Comparison of ENCODE assay signal across 20 cellular contexts in genomic region chr10:17171131-17171530, GRCh38. TPM values are rescaled to one million over a fixed set of nuclear protein-coding genes. Genes with fewer than 3 reads are reported as not detected.
DNase-seq lines count a peak whose midpoint lies in the region; ATAC-seq, FAIRE-seq and TF ChIP-seq lines count a peak whose summit lies in the region.
"Had no signal": no experiment of that assay in that cellular context is flagged by ENCODE, and none has a peak within 500 bp of the region (broad histone marks: within the 10 kb centered on the region; RNA-seq: fewer than 3 reads in every experiment).

No MANE protein-coding gene starts in this region.

- H4K20me1 ChIP-seq in H1 (replicated peaks in 1 of 2; ENCODE audit: control insufficient read depth in 1 of 2, insufficient read depth in 2 of 2, low read length in 2 of 2), result no peaks in the 10 kb centered on the region

- no peaks in the 10 kb centered on the region for H3K79me2 ChIP-seq in H1 (ENCODE audit: control insufficient read depth in 1 of 2, insufficient read depth in 2 of 2, low read length in 2 of 2)

- no peak overlapping the region for H2BK20ac ChIP-seq in H1 (ENCODE audit: low read length)

- H2BK12ac ChIP-seq in H1 (ENCODE audit: low read depth, low read length), result no peak overlapping the region

- no peaks in the 10 kb centered on the region for H3K4me1 ChIP-seq in right cardiac atrium (ENCODE audit: control insufficient read depth, insufficient read depth, low read length)
- peaks cover 0 to 18% (median 0%) of the 10 kb centered on the region in 9 donors for H3K4me1 ChIP-seq in heart right ventricle
- peaks cover 0 to 4% (median 0%) of the 10 kb centered on the region in 4 experiments; a peak in 1 of 7 replicates for H3K4me1 ChIP-seq in H1 (replicated peaks in 1 of 4; ENCODE audit: control insufficient read depth in 3 of 4, insufficient read depth in 4 of 4, low read length in 3 of 4)
- no peaks in the 10 kb centered on the region for H3K4me1 ChIP-seq in mucosa of descending colon (ENCODE audit: low read depth)
- H3K4me1 ChIP-seq: psoas muscle had no signal

- no peak overlapping the region for H4K91ac ChIP-seq in H1 (replicated peaks; ENCODE audit: insufficient read length, low read length)

- CTCF ChIA-PET in H1 (lab: Charles Lee; ENCODE audit: partially characterized antibody), result interaction anchor here (0.8 to 1.3 kb wide), 3 partner anchors 12 to 89 kb away, joined by 4 to 5 read pairs (median 4); no protein-coding TSS in a partner anchor

- H3K4me3 ChIP-seq in right cardiac atrium (ENCODE audit: low read length) (peak overlapping the region; percentile 12), heart right ventricle (peak overlapping the region in 1 of 10 donors; percentile 13), H1 (ENCODE audit: extremely low read depth in 1 of 4, insufficient read depth in 2 of 4, low read depth in 3 of 4, low read length in 4 of 4) (no peak overlapping the region), mucosa of descending colon (no peak overlapping the region), foreskin fibroblast (ENCODE audit: low read depth in 1 of 2, low read length in 2 of 2) (no peak overlapping the region)
- H3K4me3 ChIP-seq: left lung, psoas muscle had no signal

- peak overlapping the region; percentile 0 for H3K27ac ChIP-seq in right cardiac atrium (ENCODE audit: low read length)
- H3K27ac ChIP-seq in heart right ventricle, result peak overlapping the region in 2 of 10 donors; percentile 4 to 15
- peak overlapping the region; percentile 30; the same call in 1 of the 2 replicates for H3K27ac ChIP-seq in H1 (ENCODE audit: low read depth, low read length)
- H3K27ac ChIP-seq: epithelial cell of prostate, left lung, psoas muscle had no signal

- H3K4me3 Mint-ChIP-seq in nephron, result no peak overlapping the region
- H3K4me3 Mint-ChIP-seq in naive thymus-derived CD8-positive, alpha-beta T cell, result no peak overlapping the region
- H3K4me3 Mint-ChIP-seq: activated naive CD4-positive, alpha-beta T cell treated with anti-CD3 and anti-CD28 coated beads for 36 hours; T-helper 1 cell treated with Interleukin-12 subunit alpha and Interleukin-12 subunit beta and Interleukin-4 antibody, amounts not matched to agents 30 μg/mL and 1 μg/mL, for 36 hours had no signal

- no peak overlapping the region for H3K4me2 ChIP-seq in H1 (ENCODE audit: insufficient read depth in 1 of 2, low read depth in 2 of 2, low read length in 2 of 2)

- no peak overlapping the region for H3K9ac ChIP-seq in H1 (replicated peaks in 1 of 4; ENCODE audit: extremely low read depth in 1 of 4, low read depth in 3 of 4, low read length in 3 of 4)

- H2AK5ac ChIP-seq in H1 (ENCODE audit: low read depth, low read length), result no peak overlapping the region

- no peaks in the 10 kb centered on the region for H3K79me1 ChIP-seq in H1 (ENCODE audit: low read depth, low read length)

- TF ChIP-seq POLR2A in H1 (IDR thresholded peaks at IDR 0.05; ENCODE audit: control extremely low read depth in 1 of 2, low read depth in 2 of 2, low read length in 2 of 2), result no peak

- ATAC-seq in right cardiac atrium, result peak in 1 of 2 donors; percentile 56
- no peak for ATAC-seq in heart right ventricle
- ATAC-seq in mucosa of descending colon, result no peak
- ATAC-seq in naive thymus-derived CD8-positive, alpha-beta T cell, result no peak
- ATAC-seq: heart left ventricle, left lung, psoas muscle had no signal

- H2BK120ac ChIP-seq in H1 (replicated peaks; ENCODE audit: low read depth, low read length), result no peak overlapping the region

- TF ChIP-seq CTCF in heart right ventricle (IDR thresholded peaks at IDR 0.05), result no peak
- no peak for TF ChIP-seq CTCF in H1 (IDR thresholded peaks at IDR 0.05; ENCODE audit: control extremely low read depth in 1 of 3, insufficient read depth in 1 of 3, low read depth in 1 of 3, low read length in 3 of 3)
- TF ChIP-seq CTCF in nephron (IDR thresholded peaks at IDR 0.05; ENCODE audit: unreplicated experiment in 3 of 3), result no peak
- no peak for TF ChIP-seq CTCF in mucosa of descending colon (IDR thresholded peaks at IDR 0.05)
- no peak for TF ChIP-seq CTCF in foreskin fibroblast (IDR thresholded peaks at IDR 0.05; ENCODE audit: low read depth, low read length)

- intact Hi-C loops in right cardiac atrium (cut with DNase I), result no loop called here
- intact Hi-C loops in heart right ventricle (cut with DNase I), result no loop called here
- intact Hi-C loops in mucosa of descending colon (cut with DNase I, micrococcal nuclease), result no loop called here

- no peaks in the 10 kb centered on the region for H3K27me3 Mint-ChIP-seq in nephron (ENCODE audit: low read depth)
- H3K27me3 Mint-ChIP-seq in naive thymus-derived CD8-positive, alpha-beta T cell, result no peaks in the 10 kb centered on the region

- no peaks in the 10 kb centered on the region for H3K36me3 Mint-ChIP-seq in nephron (ENCODE audit: low read depth)
- H3K36me3 Mint-ChIP-seq in naive thymus-derived CD8-positive, alpha-beta T cell, result peaks cover 0 to 22% (median 2%) of the 10 kb centered on the region in 3 donors

- H3K23me2 ChIP-seq in H1 (ENCODE audit: low read depth, low read length), result no peaks in the 10 kb centered on the region

- H3K56ac ChIP-seq in H1 (replicated peaks; ENCODE audit: insufficient read length, low read depth, low read length), result no peak overlapping the region

- H3K14ac ChIP-seq in H1 (ENCODE audit: insufficient read length), result no peak overlapping the region

- H3K27ac Mint-ChIP-seq in nephron, result peak overlapping the region; percentile 57 to 75 (median 62)
- H3K27ac Mint-ChIP-seq in naive thymus-derived CD8-positive, alpha-beta T cell, result no peak overlapping the region
- H3K27ac Mint-ChIP-seq: activated naive CD4-positive, alpha-beta T cell treated with anti-CD3 and anti-CD28 coated beads for 36 hours; T-helper 1 cell treated with Interleukin-12 subunit alpha and Interleukin-12 subunit beta and Interleukin-4 antibody, amounts not matched to agents 30 μg/mL and 1 μg/mL, for 36 hours had no signal

- H2AFZ ChIP-seq in H1 (ENCODE audit: low read length), result no peak overlapping the region

- H4K5ac ChIP-seq in H1 (ENCODE audit: insufficient read length, low read depth, low read length), result no peak overlapping the region

- no peak overlapping the region for H2BK15ac ChIP-seq in H1 (ENCODE audit: low read length)

- H3K4ac ChIP-seq in H1 (replicated peaks; ENCODE audit: insufficient read length, low read depth, low read length), result no peak overlapping the region

- TF ChIP-seq RAD21 in H1 (IDR thresholded peaks at IDR 0.05 in 1 of 2, conservative IDR thresholded peaks at IDR 0.05 in 1 of 2; ENCODE audit: low read depth in 2 of 2, low read length in 2 of 2), result no peak

- H3K9me3 ChIP-seq in right cardiac atrium (ENCODE audit: control insufficient read depth, low read length) (no peaks in the 10 kb centered on the region), heart right ventricle (no peaks in the 10 kb centered on the region), H1 (ENCODE audit: insufficient read depth in 2 of 2, low read depth in 1 of 2, low read length in 1 of 2) (no peaks in the 10 kb centered on the region), mucosa of descending colon (no peaks in the 10 kb centered on the region)
- H3K9me3 ChIP-seq: heart left ventricle, left lung, psoas muscle had no signal

- WGBS in right cardiac atrium, result 40% methylated on average over 3 of the region's 3 CpGs
- 57 to 62% methylated on average over 3 of the region's 3 CpGs for WGBS in heart right ventricle, 2 donors
- 94% methylated on average over 3 of the region's 3 CpGs; no CpG with 5 or more reads in 1 of the 2 experiments for WGBS in H1 (ENCODE audit: extremely low coverage in 1 of 2, insufficient coverage in 1 of 2, insufficient read length in 1 of 2, insufficient replicate concordance in 2 of 2, low coverage in 1 of 2, low lambda C conversion rate in 2 of 2, missing lambda C conversion rate in 1 of 2), 2 experiments

- peaks cover 27% of the 10 kb centered on the region for H3K4me1 Mint-ChIP-seq in nephron
- H3K4me1 Mint-ChIP-seq in naive thymus-derived CD8-positive, alpha-beta T cell, result peaks cover 4 to 17% (median 9%) of the 10 kb centered on the region in 4 donors

- no peaks in the 10 kb centered on the region for H3K27me3 ChIP-seq in right cardiac atrium (ENCODE audit: control insufficient read depth, insufficient read depth)
- no peaks in the 10 kb centered on the region for H3K27me3 ChIP-seq in heart right ventricle
- H3K27me3 ChIP-seq in H1 (replicated peaks in 1 of 4; ENCODE audit: control insufficient read depth in 3 of 4, extremely low read depth in 1 of 4, insufficient read depth in 3 of 4, low read length in 3 of 4), result no peaks in the 10 kb centered on the region
- H3K27me3 ChIP-seq: heart left ventricle, left lung had no signal

- DNase-seq in right cardiac atrium (peak in 1 of 3 donors; percentile 36), heart right ventricle (no peak), H1 (ENCODE audit: low read depth in 1 of 2, low spot score in 2 of 2) (no peak), mucosa of descending colon (no peak), foreskin fibroblast (no peak), kidney glomerular epithelial cell (lab: John Stamatoyannopoulos, UW) (no peak)
- DNase-seq in naive thymus-derived CD8-positive, alpha-beta T cell, result no peak
- DNase-seq: activated naive CD4-positive, alpha-beta T cell treated with anti-CD3 and anti-CD28 coated beads for 36 hours; activated T-cell treated with anti-CD3 and anti-CD28 coated beads, Interleukin-2, amount 50 U/mL, for 1 hour; heart left ventricle; left lung; NCI-H1694 treated with DMSO at 0.1 percent for 48 hours; NCI-H2171 treated with DMSO at 0.1 percent for 48 hours; NCI-H526; psoas muscle; substantia nigra had no signal

- no peak overlapping the region for H4K8ac ChIP-seq in H1 (ENCODE audit: extremely low read depth, insufficient read depth, low read length)

- no peak for TF ChIP-seq EP300 in H1 (IDR thresholded peaks at IDR 0.05; ENCODE audit: borderline replicate concordance in 1 of 2, low read depth in 2 of 2, low read length in 2 of 2)

- H3K36me3 ChIP-seq in heart right ventricle (peaks cover 0 to 3% (median 0%) of the 10 kb centered on the region in 9 donors), H1 (ENCODE audit: control insufficient read depth in 2 of 4, insufficient read depth in 4 of 4, low read length in 3 of 4) (peaks cover 0 to 5% (median 0%) of the 10 kb centered on the region in 4 experiments; a peak in 2 of 8 replicates), mucosa of descending colon (ENCODE audit: low read depth) (no peaks in the 10 kb centered on the region)
- H3K36me3 ChIP-seq: heart left ventricle, left lung had no signal

- no peak overlapping the region for H3K18ac ChIP-seq in H1 (ENCODE audit: extremely low read depth, low read length)

- no peak overlapping the region; the same call in 1 of the 2 replicates for H2BK5ac ChIP-seq in H1 (ENCODE audit: low read depth, low read length)

- H3K23ac ChIP-seq in H1 (ENCODE audit: insufficient read length), result no peak overlapping the region

- no peak for FAIRE-seq in H1 (lab: Jason Lieb, UNC)
- FAIRE-seq: H54 had no signal

- POLR2A ChIA-PET in H1 (lab: Charles Lee; ENCODE audit: partially characterized antibody), result no interaction called here
- POLR2A ChIA-PET in naive thymus-derived CD8-positive, alpha-beta T cell (lab: Charles Lee), result interaction anchor here (1.1 kb wide), 1 partner anchor 58 kb away, joined by 4 read pairs; no protein-coding TSS in a partner anchor

- H3K9me3 Mint-ChIP-seq in nephron, result no peaks in the 10 kb centered on the region
- H3K9me3 Mint-ChIP-seq in naive thymus-derived CD8-positive, alpha-beta T cell, result no peaks in the 10 kb centered on the region
- H3K9me3 Mint-ChIP-seq: activated naive CD4-positive, alpha-beta T cell treated with anti-CD3 and anti-CD28 coated beads for 36 hours; T-helper 1 cell treated with Interleukin-12 subunit alpha and Interleukin-12 subunit beta and Interleukin-4 antibody, amounts not matched to agents 30 μg/mL and 1 μg/mL, for 36 hours had no signal

RNA-seq across cellular contexts. Expression of gene TRDMT1, which starts 30.3 kb away (rescaled TPM):
- total RNA-seq in right cardiac atrium, result 1 to 10 TPM; 4.5 to 6.9 (median 5.4) TPM
- 2.1 TPM for polyA plus RNA-seq in right cardiac atrium
- total RNA-seq in heart right ventricle, result 1 to 10 TPM; 3.3 to 6.3 (median 4.0) TPM
- polyA plus RNA-seq in heart right ventricle, result 1 to 10 TPM; 2.0 to 2.3 TPM
- total RNA-seq in H1 (2021; fragmentation: NEBNext Ultra II Directional; extraction: Animal tissue kit (Norgen Biotek cat#: 25700)), result 20.2 and 21.4 TPM in 2 replicates
- polyA plus RNA-seq in H1 (2011; rRNA removed), result 6.3 and 7.4 TPM in 2 replicates
- 10.0 TPM for polyA plus RNA-seq in H1 (2011; cell fraction: cytosol; rRNA removed)
- polyA plus RNA-seq in H1 (2011; cell fraction: nucleus; rRNA removed), result 9.9 TPM
- polyA plus RNA-seq in H1 (2012, experiment 1 of 2), result 8.6 to 12.7 TPM (median 9.8 TPM) in 4 replicates
- polyA plus RNA-seq in H1 (2012, experiment 2 of 2), result 0.88 TPM
- polyA plus RNA-seq in H1 (2013, experiment 1 of 2), result 9.0 TPM
- polyA plus RNA-seq in H1 (2013, experiment 2 of 2), result 10.2 TPM
- polyA minus RNA-seq in H1 (2011; rRNA and poly(A)+ RNA removed), result 22.7 and 27.0 TPM in 2 replicates
- 16.4 TPM for polyA minus RNA-seq in H1 (2011; cell fraction: cytosol; rRNA and poly(A)+ RNA removed)
- 57.7 TPM for polyA minus RNA-seq in H1 (2011; cell fraction: nucleus; rRNA and poly(A)+ RNA removed)
- 1 to 10 TPM; 4.7 to 7.8 (median 7.4) TPM for total RNA-seq in mucosa of descending colon
- 10 to 100 TPM; 17.9 to 22.6 TPM for total RNA-seq in naive thymus-derived CD8-positive, alpha-beta T cell
- 10 to 100 TPM in 2 of 3 donors, 1 to 10 TPM in 1; 6.9 to 10.7 (median 10.6) TPM for polyA plus RNA-seq in naive thymus-derived CD8-positive, alpha-beta T cell

RNA-seq across cellular contexts. Expression of gene CUBN, which starts 41.5 kb away (rescaled TPM):
- 1 to 10 TPM in 1 of 4 donors, under 1 TPM in 3; 0.78 to 1.3 (median 0.91) TPM for total RNA-seq in right cardiac atrium
- polyA plus RNA-seq in right cardiac atrium, result 0.41 TPM
- 1 to 10 TPM in 2 of 10 donors, under 1 TPM in 8; 0.25 to 1.2 (median 0.46) TPM for total RNA-seq in heart right ventricle
- under 1 TPM; 0.13 to 0.37 TPM for polyA plus RNA-seq in heart right ventricle
- 0.04 TPM in 2 replicates for total RNA-seq in H1 (2021; fragmentation: NEBNext Ultra II Directional; extraction: Animal tissue kit (Norgen Biotek cat#: 25700))
- polyA plus RNA-seq in H1 (2011; rRNA removed), result 0.08 and 0.16 TPM in 2 replicates
- polyA plus RNA-seq in H1 (2011; cell fraction: cytosol; rRNA removed), result 0.14 TPM
- 0.63 TPM for polyA plus RNA-seq in H1 (2011; cell fraction: nucleus; rRNA removed)
- polyA plus RNA-seq in H1 (2012, experiment 1 of 2), result 0.05 to 0.24 TPM (median 0.13 TPM) in 4 replicates
- polyA plus RNA-seq in H1 (2012, experiment 2 of 2), result 0.01 TPM
- polyA plus RNA-seq in H1 (2013, experiment 1 of 2), result 0.14 TPM
- 0.04 TPM for polyA plus RNA-seq in H1 (2013, experiment 2 of 2)
- polyA minus RNA-seq in H1 (2011; rRNA and poly(A)+ RNA removed), result 0.88 and 1.2 TPM in 2 replicates
- not detected for polyA minus RNA-seq in H1 (2011; cell fraction: cytosol; rRNA and poly(A)+ RNA removed)
- polyA minus RNA-seq in H1 (2011; cell fraction: nucleus; rRNA and poly(A)+ RNA removed), result 4.6 TPM
- 1 to 10 TPM in 1 of 3 donors, under 1 TPM in 2; 0.31 to 1.9 (median 0.38) TPM for total RNA-seq in mucosa of descending colon
- 10 to 100 TPM in 1 of 2 experiments, 1 to 10 TPM in 1; 9.5 to 12.2 TPM for total RNA-seq in naive thymus-derived CD8-positive, alpha-beta T cell
- polyA plus RNA-seq in naive thymus-derived CD8-positive, alpha-beta T cell, result under 1 TPM; 0.09 to 0.92 (median 0.11) TPM

RNA-seq across cellular contexts. Expression of gene VIM, which starts 56.9 kb away (rescaled TPM):
- 100 to 1,000 TPM; 772 to 952 (median 847) TPM for total RNA-seq in right cardiac atrium
- 724 TPM for polyA plus RNA-seq in right cardiac atrium
- total RNA-seq in heart right ventricle, result 100 to 1,000 TPM; 232 to 834 (median 332) TPM
- 100 to 1,000 TPM; 469 to 669 TPM for polyA plus RNA-seq in heart right ventricle
- total RNA-seq in H1 (2021; fragmentation: NEBNext Ultra II Directional; extraction: Animal tissue kit (Norgen Biotek cat#: 25700)), result 372 and 377 TPM in 2 replicates
- polyA plus RNA-seq in H1 (2011; rRNA removed), result 347 and 482 TPM in 2 replicates
- polyA plus RNA-seq in H1 (2011; cell fraction: cytosol; rRNA removed), result 194 TPM
- polyA plus RNA-seq in H1 (2011; cell fraction: nucleus; rRNA removed), result 278 TPM
- 338 to 470 TPM (median 346 TPM) in 4 replicates for polyA plus RNA-seq in H1 (2012, experiment 1 of 2)
- polyA plus RNA-seq in H1 (2012, experiment 2 of 2), result 463 TPM
- polyA plus RNA-seq in H1 (2013, experiment 1 of 2), result 166 TPM
- polyA plus RNA-seq in H1 (2013, experiment 2 of 2), result 164 TPM
- polyA minus RNA-seq in H1 (2011; rRNA and poly(A)+ RNA removed), result 278 and 312 TPM in 2 replicates
- polyA minus RNA-seq in H1 (2011; cell fraction: cytosol; rRNA and poly(A)+ RNA removed), result 216 TPM
- polyA minus RNA-seq in H1 (2011; cell fraction: nucleus; rRNA and poly(A)+ RNA removed), result 153 TPM
- total RNA-seq in mucosa of descending colon, result 100 to 1,000 TPM; 128 to 550 (median 355) TPM
- total RNA-seq in naive thymus-derived CD8-positive, alpha-beta T cell, result 100 to 1,000 TPM; 593 to 621 TPM
- polyA plus RNA-seq in naive thymus-derived CD8-positive, alpha-beta T cell, result 100 to 1,000 TPM; 295 to 479 (median 434) TPM

Comparison
In these comparisons a context has a peak if more than half of its experiments do, and no peak if none do; other contexts are left out.
1. H3K27ac Mint-ChIP-seq: peak in nephron (3 of 3); none in naive thymus-derived CD8-positive, alpha-beta T cell (0 of 10).